Comparison of ENCODE assay signal across 1 cellular context in genomic region chrX:107894038-107894437, GRCh38.
TF ChIP-seq lines count a peak whose summit lies in the region.

No MANE protein-coding gene starts in this region.

TF ChIP-seq in HEK293, 187 proteins besides CTCF, POLR2A, EP300 and RAD21 (continued from another document and continues in another):
- TF ChIP-seq, protein P1, sequence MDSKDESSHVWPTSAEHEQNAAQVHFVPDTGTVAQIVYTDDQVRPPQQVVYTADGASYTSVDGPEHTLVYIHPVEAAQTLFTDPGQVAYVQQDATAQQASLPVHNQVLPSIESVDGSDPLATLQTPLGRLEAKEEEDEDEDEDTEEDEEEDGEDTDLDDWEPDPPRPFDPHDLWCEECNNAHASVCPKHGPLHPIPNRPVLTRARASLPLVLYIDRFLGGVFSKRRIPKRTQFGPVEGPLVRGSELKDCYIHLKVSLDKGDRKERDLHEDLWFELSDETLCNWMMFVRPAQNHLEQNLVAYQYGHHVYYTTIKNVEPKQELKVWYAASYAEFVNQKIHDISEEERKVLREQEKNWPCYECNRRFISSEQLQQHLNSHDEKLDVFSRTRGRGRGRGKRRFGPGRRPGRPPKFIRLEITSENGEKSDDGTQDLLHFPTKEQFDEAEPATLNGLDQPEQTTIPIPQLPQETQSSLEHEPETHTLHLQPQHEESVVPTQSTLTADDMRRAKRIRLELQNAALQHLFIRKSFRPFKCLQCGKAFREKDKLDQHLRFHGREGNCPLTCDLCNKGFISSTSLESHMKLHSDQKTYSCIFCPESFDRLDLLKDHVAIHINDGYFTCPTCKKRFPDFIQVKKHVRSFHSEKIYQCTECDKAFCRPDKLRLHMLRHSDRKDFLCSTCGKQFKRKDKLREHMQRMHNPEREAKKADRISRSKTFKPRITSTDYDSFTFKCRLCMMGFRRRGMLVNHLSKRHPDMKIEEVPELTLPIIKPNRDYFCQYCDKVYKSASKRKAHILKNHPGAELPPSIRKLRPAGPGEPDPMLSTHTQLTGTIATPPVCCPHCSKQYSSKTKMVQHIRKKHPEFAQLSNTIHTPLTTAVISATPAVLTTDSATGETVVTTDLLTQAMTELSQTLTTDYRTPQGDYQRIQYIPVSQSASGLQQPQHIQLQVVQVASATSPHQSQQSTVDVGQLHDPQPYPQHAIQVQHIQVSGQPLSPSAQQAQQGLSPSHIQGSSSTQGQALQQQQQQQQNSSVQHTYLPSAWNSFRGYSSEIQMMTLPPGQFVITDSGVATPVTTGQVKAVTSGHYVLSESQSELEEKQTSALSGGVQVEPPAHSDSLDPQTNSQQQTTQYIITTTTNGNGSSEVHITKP (tag by site-specific recombination; IDR thresholded peaks at IDR 0.05): no peak
- no peak for TF ChIP-seq PRDM1 (tag by site-specific recombination; IDR thresholded peaks at IDR 0.05)
- TF ChIP-seq ZNF692 (tag by site-specific recombination; IDR thresholded peaks at IDR 0.05): no peak
- no peak for TF ChIP-seq KLF9 (tag by site-specific recombination; IDR thresholded peaks at IDR 0.05; ENCODE audit: low read depth)
- no peak for TF ChIP-seq OVOL3 (tag by site-specific recombination; IDR thresholded peaks at IDR 0.05)
- TF ChIP-seq ZSCAN30 (tag by site-specific recombination; IDR thresholded peaks at IDR 0.05): no peak
- peak; percentile 17; the same call in 1 of the 2 replicates for TF ChIP-seq ZXDB (tag by site-specific recombination; IDR thresholded peaks at IDR 0.05)
- TF ChIP-seq ZNF654 (tag by site-specific recombination; IDR thresholded peaks at IDR 0.05; ENCODE audit: low read depth): peak; percentile 95
- TF ChIP-seq, protein P2, sequence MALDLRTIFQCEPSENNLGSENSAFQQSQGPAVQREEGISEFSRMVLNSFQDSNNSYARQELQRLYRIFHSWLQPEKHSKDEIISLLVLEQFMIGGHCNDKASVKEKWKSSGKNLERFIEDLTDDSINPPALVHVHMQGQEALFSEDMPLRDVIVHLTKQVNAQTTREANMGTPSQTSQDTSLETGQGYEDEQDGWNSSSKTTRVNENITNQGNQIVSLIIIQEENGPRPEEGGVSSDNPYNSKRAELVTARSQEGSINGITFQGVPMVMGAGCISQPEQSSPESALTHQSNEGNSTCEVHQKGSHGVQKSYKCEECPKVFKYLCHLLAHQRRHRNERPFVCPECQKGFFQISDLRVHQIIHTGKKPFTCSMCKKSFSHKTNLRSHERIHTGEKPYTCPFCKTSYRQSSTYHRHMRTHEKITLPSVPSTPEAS (tag by site-specific recombination; IDR thresholded peaks at IDR 0.05): no peak
- TF ChIP-seq PATZ1 (tag by site-specific recombination; IDR thresholded peaks at IDR 0.05): no peak
- TF ChIP-seq BCL11B (tag by site-specific recombination; IDR thresholded peaks at IDR 0.05; ENCODE audit: low read depth): no peak
- TF ChIP-seq ZSCAN16 (tag by site-specific recombination; IDR thresholded peaks at IDR 0.05): no peak
- peak; percentile 63 for TF ChIP-seq ZNF529 (tag by site-specific recombination; IDR thresholded peaks at IDR 0.05; ENCODE audit: insufficient replicate concordance)
- TF ChIP-seq ZNF660 (tag by site-specific recombination; IDR thresholded peaks at IDR 0.05): no peak
- no peak for TF ChIP-seq ZNF473 (tag by site-specific recombination; IDR thresholded peaks at IDR 0.05)
- no peak for TF ChIP-seq ZFP69B (tag by site-specific recombination; IDR thresholded peaks at IDR 0.05)
- TF ChIP-seq ZNF24 (tag by site-specific recombination; IDR thresholded peaks at IDR 0.05): no peak
- TF ChIP-seq ZNF558 (tag by site-specific recombination; IDR thresholded peaks at IDR 0.05): 0 out of 2 replicates have a peak, but pooled peaks have one; percentile 43
- TF ChIP-seq ZNF280D (tag by site-specific recombination; IDR thresholded peaks at IDR 0.05): 0 out of 2 replicates have a peak, but pooled peaks have one; percentile 83
- no peak for TF ChIP-seq ZNF324 (tag by site-specific recombination; IDR thresholded peaks at IDR 0.05)
- no peak for TF ChIP-seq ZBTB8A (tag by site-specific recombination; IDR thresholded peaks at IDR 0.05)
- no peak for TF ChIP-seq ZNF202 (tag by site-specific recombination; IDR thresholded peaks at IDR 0.05; ENCODE audit: borderline replicate concordance)
- TF ChIP-seq SP7 (tag by site-specific recombination; IDR thresholded peaks at IDR 0.05): no peak
- TF ChIP-seq ZNF221 (tag by site-specific recombination; IDR thresholded peaks at IDR 0.05; ENCODE audit: borderline replicate concordance): no peak
- TF ChIP-seq ZNF624 (tag by site-specific recombination; IDR thresholded peaks at IDR 0.05): no peak
- TF ChIP-seq ZNF274 (IDR thresholded peaks at IDR 0.05; ENCODE audit: low read length): no peak
- no peak for TF ChIP-seq ZNF274 (tag by site-specific recombination; IDR thresholded peaks at IDR 0.05; ENCODE audit: borderline replicate concordance)
- TF ChIP-seq ZNF792 (tag by site-specific recombination; IDR thresholded peaks at IDR 0.05): no peak
- TF ChIP-seq ZNF302 (tag by site-specific recombination; IDR thresholded peaks at IDR 0.05; ENCODE audit: low read depth): no peak
- no peak for TF ChIP-seq ZSCAN23 (tag by site-specific recombination; IDR thresholded peaks at IDR 0.05)
- TF ChIP-seq BCL6B (tag by site-specific recombination; IDR thresholded peaks at IDR 0.05): no peak
- peak; percentile 98 for TF ChIP-seq ZNF530 (tag by site-specific recombination; IDR thresholded peaks at IDR 0.05; ENCODE audit: low read depth)
- TF ChIP-seq, protein P3, sequence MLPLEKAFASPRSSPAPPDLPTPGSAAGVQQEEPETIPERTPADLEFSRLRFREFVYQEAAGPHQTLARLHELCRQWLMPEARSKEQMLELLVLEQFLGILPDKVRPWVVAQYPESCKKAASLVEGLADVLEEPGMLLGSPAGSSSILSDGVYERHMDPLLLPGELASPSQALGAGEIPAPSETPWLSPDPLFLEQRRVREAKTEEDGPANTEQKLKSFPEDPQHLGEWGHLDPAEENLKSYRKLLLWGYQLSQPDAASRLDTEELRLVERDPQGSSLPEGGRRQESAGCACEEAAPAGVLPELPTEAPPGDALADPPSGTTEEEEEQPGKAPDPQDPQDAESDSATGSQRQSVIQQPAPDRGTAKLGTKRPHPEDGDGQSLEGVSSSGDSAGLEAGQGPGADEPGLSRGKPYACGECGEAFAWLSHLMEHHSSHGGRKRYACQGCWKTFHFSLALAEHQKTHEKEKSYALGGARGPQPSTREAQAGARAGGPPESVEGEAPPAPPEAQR (tag by site-specific recombination; IDR thresholded peaks at IDR 0.05): no peak
- TF ChIP-seq, protein P4, sequence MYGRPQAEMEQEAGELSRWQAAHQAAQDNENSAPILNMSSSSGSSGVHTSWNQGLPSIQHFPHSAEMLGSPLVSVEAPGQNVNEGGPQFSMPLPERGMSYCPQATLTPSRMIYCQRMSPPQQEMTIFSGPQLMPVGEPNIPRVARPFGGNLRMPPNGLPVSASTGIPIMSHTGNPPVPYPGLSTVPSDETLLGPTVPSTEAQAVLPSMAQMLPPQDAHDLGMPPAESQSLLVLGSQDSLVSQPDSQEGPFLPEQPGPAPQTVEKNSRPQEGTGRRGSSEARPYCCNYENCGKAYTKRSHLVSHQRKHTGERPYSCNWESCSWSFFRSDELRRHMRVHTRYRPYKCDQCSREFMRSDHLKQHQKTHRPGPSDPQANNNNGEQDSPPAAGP (tag by site-specific recombination; IDR thresholded peaks at IDR 0.05): no peak
- no peak for TF ChIP-seq ZBTB17 (tag by site-specific recombination; IDR thresholded peaks at IDR 0.05)
- peak; percentile 5; the same call in 1 of the 2 replicates for TF ChIP-seq ZNF626 (tag by site-specific recombination; IDR thresholded peaks at IDR 0.05)
- TF ChIP-seq ZNF488 (tag by site-specific recombination; IDR thresholded peaks at IDR 0.05): no peak
- TF ChIP-seq ZBTB20 (tag by site-specific recombination; IDR thresholded peaks at IDR 0.05): no peak
- TF ChIP-seq ZNF600 (tag by site-specific recombination; IDR thresholded peaks at IDR 0.05): no peak
